17 cellular contexts compared by ENCODE assay signal in the genomic region with DNA sequence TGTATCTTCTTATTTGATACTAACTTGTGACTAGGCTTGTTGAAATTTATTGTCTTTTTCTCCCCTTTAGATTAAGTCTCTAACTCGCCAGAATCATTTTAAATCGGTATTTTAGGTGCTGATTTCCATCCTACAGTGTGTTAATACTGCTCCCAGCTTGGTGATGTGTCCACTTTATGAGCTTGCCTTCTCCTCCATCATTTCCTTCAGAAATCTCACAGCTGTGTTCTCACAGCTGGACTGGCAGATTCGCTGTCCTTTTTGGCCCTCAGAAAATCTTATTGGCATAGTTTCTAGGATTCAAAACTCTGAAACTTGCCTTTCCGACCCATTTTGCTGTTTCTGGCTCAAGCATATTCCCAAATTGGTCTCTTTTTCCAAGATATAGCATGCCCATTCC. TPM values are rescaled to one million over a fixed set of nuclear protein-coding genes. Genes with fewer than 3 reads are reported as not detected.
DNase-seq lines count a peak whose midpoint lies in the region; ATAC-seq, FAIRE-seq and TF ChIP-seq lines count a peak whose summit lies in the region.
"Had no signal": no experiment of that assay in that cellular context is flagged by ENCODE, and none has a peak within 500 bp of the region (broad histone marks: within the 10 kb centered on the region; RNA-seq: fewer than 3 reads in every experiment).

No MANE protein-coding gene starts in this region.

- H2AFZ ChIP-seq in PC-9, result 0 out of 2 replicates have a peak overlapping the region, but pooled peaks have one; percentile 25
- H2AFZ ChIP-seq in osteoblast (ENCODE audit: low read length), result peak overlapping the region; percentile 50

- no peaks in the 10 kb centered on the region for H3K27me3 ChIP-seq in PC-9 (ENCODE audit: insufficient read depth, low read depth)
- no peaks in the 10 kb centered on the region for H3K27me3 ChIP-seq in osteoblast (ENCODE audit: insufficient read depth, low read length)

- 78% methylated on average over 4 of the region's 4 CpGs for WGBS in A549 (ENCODE audit: missing lambda C conversion rate)

- H3K4me1 ChIP-seq in A549 (peaks cover 31% of the 10 kb centered on the region), PC-9 (replicated peaks; ENCODE audit: insufficient read depth) (peaks cover 26% of the 10 kb centered on the region), osteoblast (ENCODE audit: insufficient read depth, low read length) (peaks cover 27% of the 10 kb centered on the region)

- H3K36me3 ChIP-seq in PC-9 (ENCODE audit: low read depth), result no peaks in the 10 kb centered on the region
- H3K36me3 ChIP-seq in osteoblast (ENCODE audit: insufficient read depth, low read length), result no peaks in the 10 kb centered on the region

- no peak for DNase-seq in A549 (ENCODE audit: low read depth in 1 of 2, low spot score in 1 of 2)
- no peak for DNase-seq in PC-9
- DNase-seq in fibroblast of the aortic adventitia (ENCODE audit: low read depth), result peak; percentile 36
- peak; percentile 31 for DNase-seq in osteoblast (ENCODE audit: insufficient read length, low spot score, missing footprints)
- no peak for DNase-seq in NAMALWA (ENCODE audit: low spot score)
- no peak for DNase-seq in stimulated activated naive CD4-positive, alpha-beta T cell treated with Interleukin-2 at 50 U/mL for 16 hours (lab: John Stamatoyannopoulos, UW)
- no peak for DNase-seq in NCI-H1694 treated with DMSO at 0.1 percent for 48 hours (lab: John Stamatoyannopoulos, UW)
- DNase-seq in kidney glomerular epithelial cell (lab: John Stamatoyannopoulos, UW), result no peak
- DNase-seq: 8988T; H7; Kasumi-1; NCI-H1417 treated with DMSO at 0.1 percent for 48 hours; NCI-H2029 treated with DMSO at 0.1 percent for 48 hours; NCI-H2227 treated with DMSO at 0.1 percent for 48 hours; NCI-H526; NK-92 treated with Interleukin-12 subunit alpha and Interleukin-12 subunit beta, amount 100 ng/mL, for 24 hours had no signal

- no peak for TF ChIP-seq EP300 in A549 (IDR thresholded peaks at IDR 0.05)

- intact Hi-C loops in PC-9 (cut with micrococcal nuclease; ENCODE audit: unreplicated experiment), result no loop called here

- H3K79me2 ChIP-seq in PC-9 (ENCODE audit: low read depth) (no peaks in the 10 kb centered on the region), osteoblast (ENCODE audit: insufficient read depth, low read length) (no peaks in the 10 kb centered on the region)

- H3K9me2 ChIP-seq in PC-9 (ENCODE audit: insufficient read depth), result no peaks in the 10 kb centered on the region

- 0 out of 3 replicates have a peak overlapping the region, but pooled peaks have one; percentile 16 for H3K4me2 ChIP-seq in A549
- peak overlapping the region; percentile 29 for H3K4me2 ChIP-seq in PC-9
- H3K4me2 ChIP-seq in osteoblast (ENCODE audit: insufficient read depth, low read length), result peak overlapping the region; percentile 18

- no peak for FAIRE-seq in A549 (lab: Jason Lieb, UNC)

- H3K9me3 ChIP-seq in A549, result no peaks in the 10 kb centered on the region
- H3K9me3 ChIP-seq in PC-9 (ENCODE audit: insufficient read depth, low read depth), result no peaks in the 10 kb centered on the region
- H3K9me3 ChIP-seq in osteoblast (ENCODE audit: low read depth, low read length), result no peaks in the 10 kb centered on the region

- CTCF ChIA-PET in A549 (lab: Yijun Ruan, JAX) (interaction anchor here (1.0 to 1.2 kb wide), 2 partner anchors 19 to 23 kb away, joined by 3 read pairs; no protein-coding TSS in a partner anchor), PC-9 (lab: Charles Lee) (no interaction called here)

- no peak for TF ChIP-seq POLR2A in A549 (IDR thresholded peaks at IDR 0.05; ENCODE audit: low read length)

- BruUV-seq in PC-9 (replicated peaks; lab: Mats Ljungman, UMichigan), result no TSS peak

- TF ChIP-seq CTCF in A549 (IDR thresholded peaks at IDR 0.05) (no peak), PC-9 (conservative IDR thresholded peaks at IDR 0.05) (no peak), fibroblast of the aortic adventitia (IDR thresholded peaks at IDR 0.05; ENCODE audit: insufficient read depth, low read length) (no peak), osteoblast (IDR thresholded peaks at IDR 0.05; ENCODE audit: extremely low read depth, low read depth, low read length) (no peak)

- no peaks in the 10 kb centered on the region for H4K20me1 ChIP-seq in PC-9 (ENCODE audit: insufficient read depth)
- no peaks in the 10 kb centered on the region for H4K20me1 ChIP-seq in osteoblast (ENCODE audit: insufficient read depth, low read length)

- H3F3A ChIP-seq in PC-9 (ENCODE audit: insufficient read depth, low read depth), result peaks cover 11% of the 10 kb centered on the region; the same call in 1 of the 2 replicates

- POLR2A ChIA-PET in A549 (lab: Yijun Ruan, JAX) (no interaction called here), PC-9 (lab: Charles Lee; ENCODE audit: unreplicated experiment) (no interaction called here)

- no peak for TF ChIP-seq RAD21 in A549 (conservative IDR thresholded peaks at IDR 0.05 in 1 of 2, IDR thresholded peaks at IDR 0.05 in 1 of 2)

- H3K4me3 ChIP-seq in A549 (no peak overlapping the region), PC-9 (no peak overlapping the region), fibroblast of the aortic adventitia (ENCODE audit: low read depth, low read length) (no peak overlapping the region), osteoblast (ENCODE audit: insufficient read depth, low read length) (no peak overlapping the region)

- H3K27ac ChIP-seq in A549, result peak overlapping the region in 1 of 2 experiments; percentile 31; a peak in 4 of 6 replicates
- H3K27ac ChIP-seq in PC-9, result peak overlapping the region; percentile 54
- peak overlapping the region; percentile 50 for H3K27ac ChIP-seq in osteoblast (ENCODE audit: low read depth, low read length)
- H3K27ac ChIP-seq: C4-2B had no signal

- ATAC-seq in A549, result no peak

TF ChIP-seq in A549, 52 proteins besides CTCF, POLR2A, EP300 and RAD21:
- TF ChIP-seq EHMT2 (IDR thresholded peaks at IDR 0.05; ENCODE audit: low read depth) (no peak), SREBF2 (IDR thresholded peaks at IDR 0.05) (no peak), HES2 (IDR thresholded peaks at IDR 0.05) (no peak), HDAC2 (IDR thresholded peaks at IDR 0.05) (no peak), ZC3H11A (IDR thresholded peaks at IDR 0.05) (no peak), HOXA7 (CRISPR knock-in tag; IDR thresholded peaks at IDR 0.05) (no peak), MYC (IDR thresholded peaks at IDR 0.05; ENCODE audit: borderline replicate concordance, low read length) (no peak), RCOR1 (IDR thresholded peaks at IDR 0.05; ENCODE audit: low read depth, low read length) (no peak), MAZ (IDR thresholded peaks at IDR 0.05; ENCODE audit: borderline replicate concordance, low read depth, low read length) (no peak), SMC3 (IDR thresholded peaks at IDR 0.05) (no peak), BHLHE40 (IDR thresholded peaks at IDR 0.05; ENCODE audit: low read depth, low read length) (no peak), NPAS2 (CRISPR knock-in tag; IDR thresholded peaks at IDR 0.05; ENCODE audit: borderline replicate concordance) (no peak)
- TF ChIP-seq, protein P1, sequence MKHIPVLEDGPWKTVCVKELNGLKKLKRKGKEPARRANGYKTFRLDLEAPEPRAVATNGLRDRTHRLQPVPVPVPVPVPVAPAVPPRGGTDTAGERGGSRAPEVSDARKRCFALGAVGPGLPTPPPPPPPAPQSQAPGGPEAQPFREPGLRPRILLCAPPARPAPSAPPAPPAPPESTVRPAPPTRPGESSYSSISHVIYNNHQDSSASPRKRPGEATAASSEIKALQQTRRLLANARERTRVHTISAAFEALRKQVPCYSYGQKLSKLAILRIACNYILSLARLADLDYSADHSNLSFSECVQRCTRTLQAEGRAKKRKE (CRISPR knock-in tag; IDR thresholded peaks at IDR 0.05; ENCODE audit: low read depth), result no peak
- TF ChIP-seq, protein P2, sequence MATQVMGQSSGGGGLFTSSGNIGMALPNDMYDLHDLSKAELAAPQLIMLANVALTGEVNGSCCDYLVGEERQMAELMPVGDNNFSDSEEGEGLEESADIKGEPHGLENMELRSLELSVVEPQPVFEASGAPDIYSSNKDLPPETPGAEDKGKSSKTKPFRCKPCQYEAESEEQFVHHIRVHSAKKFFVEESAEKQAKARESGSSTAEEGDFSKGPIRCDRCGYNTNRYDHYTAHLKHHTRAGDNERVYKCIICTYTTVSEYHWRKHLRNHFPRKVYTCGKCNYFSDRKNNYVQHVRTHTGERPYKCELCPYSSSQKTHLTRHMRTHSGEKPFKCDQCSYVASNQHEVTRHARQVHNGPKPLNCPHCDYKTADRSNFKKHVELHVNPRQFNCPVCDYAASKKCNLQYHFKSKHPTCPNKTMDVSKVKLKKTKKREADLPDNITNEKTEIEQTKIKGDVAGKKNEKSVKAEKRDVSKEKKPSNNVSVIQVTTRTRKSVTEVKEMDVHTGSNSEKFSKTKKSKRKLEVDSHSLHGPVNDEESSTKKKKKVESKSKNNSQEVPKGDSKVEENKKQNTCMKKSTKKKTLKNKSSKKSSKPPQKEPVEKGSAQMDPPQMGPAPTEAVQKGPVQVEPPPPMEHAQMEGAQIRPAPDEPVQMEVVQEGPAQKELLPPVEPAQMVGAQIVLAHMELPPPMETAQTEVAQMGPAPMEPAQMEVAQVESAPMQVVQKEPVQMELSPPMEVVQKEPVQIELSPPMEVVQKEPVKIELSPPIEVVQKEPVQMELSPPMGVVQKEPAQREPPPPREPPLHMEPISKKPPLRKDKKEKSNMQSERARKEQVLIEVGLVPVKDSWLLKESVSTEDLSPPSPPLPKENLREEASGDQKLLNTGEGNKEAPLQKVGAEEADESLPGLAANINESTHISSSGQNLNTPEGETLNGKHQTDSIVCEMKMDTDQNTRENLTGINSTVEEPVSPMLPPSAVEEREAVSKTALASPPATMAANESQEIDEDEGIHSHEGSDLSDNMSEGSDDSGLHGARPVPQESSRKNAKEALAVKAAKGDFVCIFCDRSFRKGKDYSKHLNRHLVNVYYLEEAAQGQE (IDR thresholded peaks at IDR 0.05), result no peak
TF ChIP-seq in A549: peak in this region for 0.

RNA-seq across cellular contexts. Expression of gene USP44, which starts 49.8 kb away (rescaled TPM):
- polyA plus RNA-seq in A549 (2011; rRNA removed) (3.1 and 3.8 TPM in 2 replicates), A549 (2017; fragmentation: RNase III; extraction: RNeasy Plus Mini Kit Qiagen cat#74134 plus additional on column Dnase treatment) (0.50 to 0.66 TPM (median 0.59 TPM) in 3 replicates)
- 0.12 and 0.17 TPM in 2 replicates for polyA plus RNA-seq in A549 (2012; cell fraction: cytosol; rRNA removed)
- 0.02 and 0.31 TPM in 2 replicates for polyA plus RNA-seq in A549 (2012; cell fraction: nucleus; rRNA removed)
- polyA minus RNA-seq in A549 (2011; rRNA and poly(A)+ RNA removed), result 3.4 and 3.8 TPM in 2 replicates
- total RNA-seq in PC-9 (2021) (1.0 and 1.3 TPM in 2 replicates), fibroblast of the aortic adventitia (ENCODE audit: low replicate concordance) (0.82 and 1.8 TPM in 2 replicates), osteoblast (under 0.01 and 0.36 TPM in 2 replicates)

Comparison
In these comparisons a context has a peak if more than half of its experiments do, and no peak if none do; other contexts are left out.
1. DNase-seq: peak in fibroblast of the aortic adventitia (single experiment) and osteoblast (single experiment); none in A549 (0 of 2), PC-9 (0 of 2), NAMALWA (single experiment), stimulated activated naive CD4-positive, alpha-beta T cell treated with Interleukin-2 at 50 U/mL for 16 hours (single experiment), NCI-H1694 treated with DMSO at 0.1 percent for 48 hours (single experiment) and kidney glomerular epithelial cell (single experiment).
2. Peak in every context shown above with its lines, with median percentiles within 50 percentile points of each other: H3K4me2 ChIP-seq.